In genomic region chr7:44071726-44072363, GRCh38 we compare ENCODE assay signal across 8 cellular contexts. TPM values are rescaled to one million over a fixed set of nuclear protein-coding genes. Genes with fewer than 3 reads are reported as not detected.
DNase-seq lines count a peak whose midpoint lies in the region; ATAC-seq and TF ChIP-seq lines count a peak whose summit lies in the region.
"Had no signal": no experiment of that assay in that cellular context is flagged by ENCODE, and none has a peak within 500 bp of the region (broad histone marks: within the 10 kb centered on the region; RNA-seq: fewer than 3 reads in every experiment).

No MANE protein-coding gene starts in this region.

- H3K4me1 Mint-ChIP-seq in activated CD8-positive, alpha-beta T cell treated with anti-CD3 and anti-CD28 coated beads for 36 hours (ENCODE audit: low read depth) = peaks cover 32% of the 10 kb centered on the region
- H3K4me1 Mint-ChIP-seq in stimulated activated effector memory CD8-positive, alpha-beta T cell treated with anti-CD3 and anti-CD28 coated beads, Interleukin-12 subunit alpha, Interleukin-12 subunit beta, amount 100 ng/mL, for 72 hours = peaks cover 51% of the 10 kb centered on the region

- H2AFZ ChIP-seq in HCT116 (ENCODE audit: low read depth, low read length, poor library complexity, severe bottlenecking) = no peak overlapping the region

- no peak for TF ChIP-seq CTCF in HCT116 (IDR thresholded peaks at IDR 0.05 in 2 of 3, conservative IDR thresholded peaks at IDR 0.05 in 1 of 3; ENCODE audit: borderline replicate concordance in 1 of 3, insufficient read depth in 1 of 3, low read depth in 2 of 3, low read length in 2 of 3)
- peak; percentile 59 for TF ChIP-seq CTCF in activated CD8-positive, alpha-beta T cell treated with anti-CD3 and anti-CD28 coated beads for 36 hours (IDR thresholded peaks at IDR 0.05)

- no peak for TF ChIP-seq POLR2A in HCT116 (IDR thresholded peaks at IDR 0.05; ENCODE audit: borderline replicate concordance, extremely low read depth, insufficient read depth, insufficient read length)

- 65% methylated on average over 9 of the region's 9 CpGs for WGBS in right cardiac atrium

- H3K79me2 ChIP-seq in HCT116 (ENCODE audit: insufficient read depth, low read length) = no peaks in the 10 kb centered on the region

- H3K36me3 ChIP-seq in HCT116 (ENCODE audit: control insufficient read depth in 1 of 2, insufficient read depth in 2 of 2, low read length in 2 of 2) = peaks cover 9 to 16% of the 10 kb centered on the region in 2 experiments; a peak in 3 of 4 replicates

- intact Hi-C loops in HCT116 (cut with micrococcal nuclease) = loop anchor here (1.0 kb wide), 1 partner anchor 124 kb away; no protein-coding TSS in a partner anchor
- intact Hi-C loops in activated CD8-positive, alpha-beta T cell treated with anti-CD3 and anti-CD28 coated beads for 36 hours (cut with micrococcal nuclease) = no loop called here
- intact Hi-C loops in right cardiac atrium (cut with DNase I) = loop anchor here in 3 of 4 donors (5.0 to 10.0 kb wide), 2 partner anchors 115 to 123 kb away; partner anchors contain the start of gene GCK (in 1 of the 3)

- RAD21 ChIA-PET in HCT116 (lab: Charles Lee; ENCODE audit: low non-redundant PET in 1 of 2, low total read pairs in 2 of 2, uncharacterized antibody in 2 of 2, unreplicated experiment in 2 of 2) = no interaction called here

- peak overlapping the region; percentile 45; the same call in 1 of the 2 replicates for H3K27ac ChIP-seq in HCT116 (ENCODE audit: low read depth, low read length)
- H3K27ac ChIP-seq in right cardiac atrium (ENCODE audit: low read length) = peak overlapping the region; percentile 2

- peaks cover 23% of the 10 kb centered on the region for H3K36me3 Mint-ChIP-seq in activated CD8-positive, alpha-beta T cell treated with anti-CD3 and anti-CD28 coated beads for 36 hours (ENCODE audit: low read depth)
- H3K36me3 Mint-ChIP-seq in stimulated activated effector memory CD8-positive, alpha-beta T cell treated with anti-CD3 and anti-CD28 coated beads, Interleukin-12 subunit alpha, Interleukin-12 subunit beta, amount 100 ng/mL, for 72 hours = peaks cover 90% of the 10 kb centered on the region

- no peaks in the 10 kb centered on the region for H3K9me3 ChIP-seq in HCT116 (ENCODE audit: control insufficient read depth in 1 of 2, insufficient read depth in 1 of 2, low read depth in 1 of 2, low read length in 2 of 2)
- H3K9me3 ChIP-seq in right cardiac atrium (ENCODE audit: control insufficient read depth, low read length) = no peaks in the 10 kb centered on the region

- H3K9ac ChIP-seq in HCT116 (ENCODE audit: low read length) = 0 out of 2 replicates have a peak overlapping the region, but pooled peaks have one; percentile 11

- H3K27me3 ChIP-seq in HCT116 (ENCODE audit: insufficient read depth, low read length) (no peaks in the 10 kb centered on the region), right cardiac atrium (ENCODE audit: control insufficient read depth, insufficient read depth) (no peaks in the 10 kb centered on the region)

- H3K9me2 ChIP-seq in HCT116 (ENCODE audit: insufficient read depth) = no peaks in the 10 kb centered on the region

- POLR2A ChIA-PET in HCT116 (lab: Charles Lee) = no interaction called here
- POLR2A ChIA-PET in activated CD8-positive, alpha-beta T cell treated with anti-CD3 and anti-CD28 coated beads for 36 hours (lab: Charles Lee) = interaction anchor here (0.6 to 1.3 kb wide), 4 partner anchors 9 to 27 kb away, joined by 3 to 4 read pairs (median 3); partner anchors contain the start of gene DBNL

- no peaks in the 10 kb centered on the region for H3K9me3 Mint-ChIP-seq in activated CD8-positive, alpha-beta T cell treated with anti-CD3 and anti-CD28 coated beads for 36 hours
- H3K9me3 Mint-ChIP-seq in stimulated activated effector memory CD8-positive, alpha-beta T cell treated with anti-CD3 and anti-CD28 coated beads, Interleukin-12 subunit alpha, Interleukin-12 subunit beta, amount 100 ng/mL, for 72 hours = no peaks in the 10 kb centered on the region

- H3K4me2 ChIP-seq in HCT116 (ENCODE audit: low read length) = peak overlapping the region; percentile 70

- CTCF ChIA-PET in HCT116 (lab: Charles Lee) = interaction anchor here (1.3 to 1.7 kb wide), 3 partner anchors 10 to 169 kb away, joined by 5 to 8 read pairs (median 6); no protein-coding TSS in a partner anchor
- CTCF ChIA-PET in activated CD8-positive, alpha-beta T cell treated with anti-CD3 and anti-CD28 coated beads for 36 hours (lab: Charles Lee) = interaction anchor here (1.0 to 1.1 kb wide), 3 partner anchors 8 to 130 kb away, joined by 3 to 4 read pairs (median 4); no protein-coding TSS in a partner anchor

- H3K4me3 Mint-ChIP-seq in activated CD8-positive, alpha-beta T cell treated with anti-CD3 and anti-CD28 coated beads for 36 hours = no peak overlapping the region
- H3K4me3 Mint-ChIP-seq in stimulated activated effector memory CD8-positive, alpha-beta T cell treated with anti-CD3 and anti-CD28 coated beads, Interleukin-12 subunit alpha, Interleukin-12 subunit beta, amount 100 ng/mL, for 72 hours = no peak overlapping the region

- no peak for ATAC-seq in HCT116
- ATAC-seq in activated CD8-positive, alpha-beta T cell treated with anti-CD3 and anti-CD28 coated beads for 36 hours = no peak
- no peak for ATAC-seq in right cardiac atrium
- no peak for ATAC-seq in stimulated activated effector memory CD8-positive, alpha-beta T cell treated with anti-CD3 and anti-CD28 coated beads, Interleukin-12 subunit alpha, Interleukin-12 subunit beta, amount 100 ng/mL, for 72 hours
- ATAC-seq in GM19035 (IDR thresholded peaks at IDR 0.05; ENCODE audit: unreplicated experiment) = no peak

- DNase-seq in HCT116 (ENCODE audit: low read depth, low spot score) (no peak), right cardiac atrium (peak; percentile 2 to 24 (median 16)), ecto neural progenitor cell (ENCODE audit: low spot score) (no peak)
- no peak for DNase-seq in activated CD8-positive, alpha-beta T cell treated with anti-CD3 and anti-CD28 coated beads for 36 hours
- no peak for DNase-seq in stimulated activated effector memory CD8-positive, alpha-beta T cell treated with anti-CD3 and anti-CD28 coated beads, Interleukin-12 subunit alpha, Interleukin-12 subunit beta, amount 100 ng/mL, for 72 hours (ENCODE audit: low spot score in 2 of 2)
- no peak for DNase-seq in stimulated activated CD4-positive, alpha-beta T cell treated with anti-CD3 and anti-CD28 coated beads, Interleukin-4, amount 100 ng/mL, for 4 hours

- no TSS peak for BruUV-seq in HCT116 (replicated peaks; lab: Mats Ljungman, UMichigan)

- H3K4me3 ChIP-seq in HCT116 (replicated peaks in 1 of 2; ENCODE audit: low read depth in 1 of 2, low read length in 2 of 2) (no peak overlapping the region), right cardiac atrium (ENCODE audit: low read length) (no peak overlapping the region)

- TF ChIP-seq RAD21 in HCT116 (IDR thresholded peaks at IDR 0.05; ENCODE audit: low read depth) = no peak

- peaks cover 11 to 33% of the 10 kb centered on the region in 2 experiments for H3K4me1 ChIP-seq in HCT116 (ENCODE audit: control insufficient read depth in 1 of 2, insufficient read depth in 2 of 2, low read length in 2 of 2)
- H3K4me1 ChIP-seq in right cardiac atrium (ENCODE audit: control insufficient read depth, insufficient read depth, low read length) = peaks cover 3% of the 10 kb centered on the region

- no peaks in the 10 kb centered on the region for H3K27me3 Mint-ChIP-seq in activated CD8-positive, alpha-beta T cell treated with anti-CD3 and anti-CD28 coated beads for 36 hours

- H4K20me1 ChIP-seq in HCT116 (ENCODE audit: insufficient read depth) = no peaks in the 10 kb centered on the region

- H3K27ac Mint-ChIP-seq in activated CD8-positive, alpha-beta T cell treated with anti-CD3 and anti-CD28 coated beads for 36 hours = peak overlapping the region; percentile 77
- H3K27ac Mint-ChIP-seq in stimulated activated effector memory CD8-positive, alpha-beta T cell treated with anti-CD3 and anti-CD28 coated beads, Interleukin-12 subunit alpha, Interleukin-12 subunit beta, amount 100 ng/mL, for 72 hours = peak overlapping the region; percentile 84

TF ChIP-seq in HCT116, 20 proteins besides CTCF, POLR2A, EP300 and RAD21:
- TF ChIP-seq JUND (IDR thresholded peaks at IDR 0.05) (0 out of 2 replicates have a peak, but pooled peaks have one; percentile 8), ELF1 (IDR thresholded peaks at IDR 0.05; ENCODE audit: borderline replicate concordance, low read depth) (no peak)

RNA-seq across cellular contexts. Expression of gene PGAM2, which starts 6.5 kb away (rescaled TPM):
- 0.27 TPM for total RNA-seq in HCT116 (2021; ENCODE audit: unreplicated experiment)
- polyA plus RNA-seq in HCT116 (2012) = 0.39 and 0.42 TPM in 2 replicates
- total RNA-seq in activated CD8-positive, alpha-beta T cell treated with anti-CD3 and anti-CD28 coated beads for 36 hours = under 1 TPM in 1 of 2 experiments, not detected in 1; 0.49 TPM
- 1,000 to 10,000 TPM in 2 of 4 donors, 100 to 1,000 TPM in 2; 946 to 1,159 (median 1,024) TPM for total RNA-seq in right cardiac atrium
- polyA plus RNA-seq in right cardiac atrium = 2,530 TPM
- total RNA-seq: omental fat pad had no signal

RNA-seq across cellular contexts. Expression of gene POLM, which starts 10.5 kb away (rescaled TPM):
- total RNA-seq in HCT116 (2021; ENCODE audit: unreplicated experiment) (28.7 TPM), right cardiac atrium (10 to 100 TPM; 24.5 to 28.9 (median 25.8) TPM)
- 13.4 and 13.5 TPM in 2 replicates for polyA plus RNA-seq in HCT116 (2012)
- total RNA-seq in activated CD8-positive, alpha-beta T cell treated with anti-CD3 and anti-CD28 coated beads for 36 hours = 10 to 100 TPM; 35.4 to 37.2 TPM
- 16.6 TPM for polyA plus RNA-seq in right cardiac atrium

RNA-seq across cellular contexts. Expression of gene DBNL, which starts 27.3 kb away (rescaled TPM):
- total RNA-seq in HCT116 (2021; ENCODE audit: unreplicated experiment) (39.4 TPM), right cardiac atrium (10 to 100 TPM; 34.3 to 44.6 (median 38.1) TPM)
- polyA plus RNA-seq in HCT116 (2012) = 36.9 and 38.3 TPM in 2 replicates
- total RNA-seq in activated CD8-positive, alpha-beta T cell treated with anti-CD3 and anti-CD28 coated beads for 36 hours = 100 to 1,000 TPM; 108 to 110 TPM
- polyA plus RNA-seq in right cardiac atrium = 37.5 TPM

RNA-seq across cellular contexts. Expression of gene AEBP1, which starts 32.3 kb away (rescaled TPM):
- total RNA-seq in HCT116 (2021; ENCODE audit: unreplicated experiment) (0.49 TPM), right cardiac atrium (100 to 1,000 TPM in 2 of 4 donors, 10 to 100 TPM in 2; 81.0 to 124 (median 103) TPM)
- 0.05 and 0.18 TPM in 2 replicates for polyA plus RNA-seq in HCT116 (2012)
- 10 to 100 TPM; 29.1 to 30.4 TPM for total RNA-seq in activated CD8-positive, alpha-beta T cell treated with anti-CD3 and anti-CD28 coated beads for 36 hours
- 62.8 TPM for polyA plus RNA-seq in right cardiac atrium

RNA-seq across cellular contexts. Expression of gene POLD2, which starts 51.5 kb away (rescaled TPM):
- 237 TPM for total RNA-seq in HCT116 (2021; ENCODE audit: unreplicated experiment)
- polyA plus RNA-seq in HCT116 (2012) = 250 and 261 TPM in 2 replicates
- total RNA-seq in activated CD8-positive, alpha-beta T cell treated with anti-CD3 and anti-CD28 coated beads for 36 hours = 100 to 1,000 TPM; 243 to 251 TPM
- total RNA-seq in right cardiac atrium = 100 to 1,000 TPM in 1 of 4 donors, 10 to 100 TPM in 3; 85.8 to 110 (median 99.0) TPM
- 86.6 TPM for polyA plus RNA-seq in right cardiac atrium

Comparison
In these comparisons a context has a peak if more than half of its experiments do, and no peak if none do; other contexts are left out.
1. DNase-seq: peak in right cardiac atrium (3 of 3); none in HCT116 (single experiment), activated CD8-positive, alpha-beta T cell treated with anti-CD3 and anti-CD28 coated beads for 36 hours (single experiment), stimulated activated effector memory CD8-positive, alpha-beta T cell treated with anti-CD3 and anti-CD28 coated beads, Interleukin-12 subunit alpha, Interleukin-12 subunit beta, amount 100 ng/mL, for 72 hours (0 of 2), stimulated activated CD4-positive, alpha-beta T cell treated with anti-CD3 and anti-CD28 coated beads, Interleukin-4, amount 100 ng/mL, for 4 hours (0 of 2) and ecto neural progenitor cell (single experiment).
2. RNA of gene PGAM2, which starts 6.5 kb away (total RNA-seq): 946 to 1,159 TPM in right cardiac atrium; 0.49 TPM in activated CD8-positive, alpha-beta T cell treated with anti-CD3 and anti-CD28 coated beads for 36 hours and 0.27 TPM in HCT116 (single experiment); every median in the first group is over 100 times any median in the second.